10 cellular contexts compared by ENCODE assay signal in genomic region chr17:79850571-79851460, GRCh38. TPM values are rescaled to one million over a fixed set of nuclear protein-coding genes. Genes with fewer than 3 reads are reported as not detected.
DNase-seq lines count a peak whose midpoint lies in the region; ATAC-seq and TF ChIP-seq lines count a peak whose summit lies in the region.
"Had no signal": no experiment of that assay in that cellular context is flagged by ENCODE, and none has a peak within 500 bp of the region (broad histone marks: within the 10 kb centered on the region; RNA-seq: fewer than 3 reads in every experiment).

No MANE protein-coding gene starts in this region.

- H3K27ac ChIP-seq in SJSA1 (peak overlapping the region; percentile 77), upper lobe of right lung (no peak overlapping the region)

- no peak for TF ChIP-seq CTCF in upper lobe of right lung (IDR thresholded peaks at IDR 0.05)

- ATAC-seq in Right ventricle myocardium superior (ENCODE audit: poor library complexity) (no peak), left cardiac atrium (no peak), upper lobe of right lung (peak; percentile 20)

- H3K36me3 ChIP-seq in SJSA1 (no peaks in the 10 kb centered on the region), upper lobe of right lung (no peaks in the 10 kb centered on the region)

- H3K4me1 ChIP-seq in SJSA1 (replicated peaks) = peaks cover 46% of the 10 kb centered on the region
- peaks cover 4% of the 10 kb centered on the region for H3K4me1 ChIP-seq in upper lobe of right lung

- intact Hi-C loops in Right ventricle myocardium superior (cut with DNase I) = no loop called here
- intact Hi-C loops in left cardiac atrium (cut with DNase I) = no loop called here
- intact Hi-C loops in upper lobe of right lung (cut with DNase I) = no loop called here

- H3K27me3 ChIP-seq in SJSA1 (replicated peaks) = no peaks in the 10 kb centered on the region
- no peaks in the 10 kb centered on the region for H3K27me3 ChIP-seq in upper lobe of right lung

- H3K9me3 ChIP-seq in SJSA1 (replicated peaks) (no peaks in the 10 kb centered on the region), upper lobe of right lung (no peaks in the 10 kb centered on the region)

- DNase-seq in Right ventricle myocardium superior (peak; percentile 32), left cardiac atrium (no peak), SJSA1 (ENCODE audit: low read depth in 1 of 2, low spot score in 2 of 2) (peak; percentile 95 to 99), fibroblast of peridontal ligament (ENCODE audit: extremely low read depth) (peak; percentile 24), upper lobe of right lung (no peak), superior temporal gyrus (ENCODE audit: extremely low spot score) (no peak), NCI-H1417 treated with DMSO at 0.1 percent for 48 hours (lab: John Stamatoyannopoulos, UW) (no peak), globus pallidus (ENCODE audit: low spot score) (no peak)
- DNase-seq: CD4-positive, alpha-beta memory T cell; effector memory CD4-positive, alpha-beta T cell had no signal

- no peak overlapping the region for H3K4me3 ChIP-seq in SJSA1
- H3K4me3 ChIP-seq in upper lobe of right lung = no peak overlapping the region

RNA-seq across cellular contexts. Expression of gene CBX4, which starts 11.6 kb away (rescaled TPM):
- total RNA-seq in Right ventricle myocardium superior = 25.6 TPM
- 10 to 100 TPM; 17.9 to 24.2 TPM for total RNA-seq in left cardiac atrium
- total RNA-seq in SJSA1 (2014; rRNA removed; shearing (Covaris generic)) = 52.1 and 53.3 TPM in 2 replicates
- total RNA-seq in upper lobe of right lung = 20.2 TPM

RNA-seq across cellular contexts. Expression of gene CBX8, which starts 53.9 kb away (rescaled TPM):
- total RNA-seq in Right ventricle myocardium superior (6.2 TPM), left cardiac atrium (1 to 10 TPM; 4.1 to 5.9 TPM), upper lobe of right lung (4.9 TPM)
- total RNA-seq in SJSA1 (2014; rRNA removed; shearing (Covaris generic)) = 9.0 and 21.0 TPM in 2 replicates

Comparison
In these comparisons a context has a peak if more than half of its experiments do, and no peak if none do; other contexts are left out.
1. DNase-seq: peak in Right ventricle myocardium superior (single experiment), SJSA1 (2 of 2) and fibroblast of peridontal ligament (single experiment); none in left cardiac atrium (single experiment), upper lobe of right lung (single experiment), superior temporal gyrus (single experiment), NCI-H1417 treated with DMSO at 0.1 percent for 48 hours (single experiment) and globus pallidus (single experiment).